In genomic region chr16:85211247-85211910, GRCh38 we compare ENCODE assay signal across 18 cellular contexts.
A peak's percentile ranks its signal among the peaks of the same experiment; 100 is the strongest.
DNase-seq lines count a peak whose midpoint lies in the region; ATAC-seq and TF ChIP-seq lines count a peak whose summit lies in the region.
"Had no signal": no experiment of that assay in that cellular context is flagged by ENCODE, and none has a peak within 500 bp of the region (broad histone marks: within the 10 kb centered on the region; RNA-seq: fewer than 3 reads in every experiment).

No MANE protein-coding gene starts in this region.

- no peak overlapping the region for H4K12ac ChIP-seq in trophoblast cell (ENCODE audit: low read depth, low read length)

- H4K8ac ChIP-seq in trophoblast cell (ENCODE audit: low read depth, low read length), result no peak overlapping the region

- H3K27me3 ChIP-seq in fibroblast of lung (ENCODE audit: control insufficient read depth, insufficient read depth, low read length) (no peaks in the 10 kb centered on the region), smooth muscle cell (ENCODE audit: low read depth) (no peaks in the 10 kb centered on the region), vagina (no peaks in the 10 kb centered on the region), trophoblast cell (ENCODE audit: insufficient read depth, low read length) (no peaks in the 10 kb centered on the region)

- H3K36me3 ChIP-seq in fibroblast of lung (ENCODE audit: control insufficient read depth, insufficient read depth, low read length), result no peaks in the 10 kb centered on the region
- H3K36me3 ChIP-seq in smooth muscle cell (ENCODE audit: low read depth), result no peaks in the 10 kb centered on the region
- no peaks in the 10 kb centered on the region for H3K36me3 ChIP-seq in vagina
- H3K36me3 ChIP-seq in trophoblast cell (ENCODE audit: control insufficient read depth in 1 of 2, insufficient read depth in 2 of 2, low read length in 2 of 2), result peaks cover 3 to 5% of the 10 kb centered on the region in 2 experiments
- H3K36me3 ChIP-seq: prostate gland had no signal

- intact Hi-C loops in vagina (cut with DNase I), result no loop called here

- no peak overlapping the region for H4K91ac ChIP-seq in trophoblast cell (ENCODE audit: low read depth, low read length)

- peaks cover 15% of the 10 kb centered on the region for H3K79me2 ChIP-seq in fibroblast of lung (ENCODE audit: control insufficient read depth, insufficient read depth, low read length)
- peaks cover 11% of the 10 kb centered on the region for H3K79me2 ChIP-seq in smooth muscle cell (ENCODE audit: low read depth)
- no peaks in the 10 kb centered on the region for H3K79me2 ChIP-seq in trophoblast cell (ENCODE audit: control insufficient read depth, insufficient read depth, low read length, poor library complexity)

- no peak overlapping the region for H3K18ac ChIP-seq in trophoblast cell (ENCODE audit: low read length)

- TF ChIP-seq CTCF in fibroblast of lung (conservative IDR thresholded peaks at IDR 0.05 in 1 of 2, IDR thresholded peaks at IDR 0.05 in 1 of 2; ENCODE audit: low read depth in 1 of 2, low read length in 2 of 2) (no peak), smooth muscle cell (IDR thresholded peaks at IDR 0.05; ENCODE audit: borderline replicate concordance, insufficient read depth, poor library complexity, severe bottlenecking) (no peak), vagina (IDR thresholded peaks at IDR 0.05) (no peak)

- ATAC-seq in SK-N-SH treated with all-trans-retinoic acid at 6 μM for 48 hours (peak; percentile 23), GM19397 (IDR thresholded peaks at IDR 0.05; ENCODE audit: unreplicated experiment) (no peak)
- ATAC-seq: left cardiac atrium had no signal

- no peaks in the 10 kb centered on the region for H3K79me1 ChIP-seq in trophoblast cell (ENCODE audit: low read length)

- no peak overlapping the region for H2AK5ac ChIP-seq in trophoblast cell (ENCODE audit: low read length)

- H3F3A ChIP-seq in smooth muscle cell (ENCODE audit: low read depth), result peaks cover 10% of the 10 kb centered on the region

- H3K4me2 ChIP-seq in fibroblast of lung (ENCODE audit: extremely low read depth, insufficient read depth, low read length) (no peak overlapping the region), smooth muscle cell (peak overlapping the region; percentile 10), trophoblast cell (ENCODE audit: low read length) (no peak overlapping the region)
- H3K4me2 ChIP-seq: PC-9 had no signal

- 91% methylated on average over 20 of the region's 20 CpGs for WGBS in smooth muscle cell (ENCODE audit: low lambda C conversion rate)
- WGBS in trophoblast cell (ENCODE audit: extremely low coverage, insufficient coverage, insufficient read length), result no CpG with 5 or more reads among the region's 20 CpGs

- TF ChIP-seq POLR2A in vagina (IDR thresholded peaks at IDR 0.05), result no peak

- H2AFZ ChIP-seq in fibroblast of lung (ENCODE audit: low read length) (no peak overlapping the region), smooth muscle cell (ENCODE audit: low read depth) (no peak overlapping the region), trophoblast cell (ENCODE audit: insufficient read depth, low read length, poor library complexity) (no peak overlapping the region)
- H2AFZ ChIP-seq: PC-9 had no signal

- peak overlapping the region; percentile 2 for H3K9ac ChIP-seq in fibroblast of lung (ENCODE audit: insufficient read depth, low read length)
- no peak overlapping the region for H3K9ac ChIP-seq in smooth muscle cell (ENCODE audit: low read depth)
- H3K9ac ChIP-seq in trophoblast cell (ENCODE audit: low read length), result no peak overlapping the region

- H4K20me1 ChIP-seq in fibroblast of lung (ENCODE audit: control insufficient read depth, extremely low read depth, insufficient read depth, low read length), result no peaks in the 10 kb centered on the region
- peaks cover 19% of the 10 kb centered on the region for H4K20me1 ChIP-seq in smooth muscle cell (ENCODE audit: low read depth)

- no peak overlapping the region for H3K14ac ChIP-seq in trophoblast cell (ENCODE audit: low read length)

- H3K23ac ChIP-seq in trophoblast cell (ENCODE audit: low read length), result no peak overlapping the region

- no peak overlapping the region for H2BK12ac ChIP-seq in trophoblast cell (ENCODE audit: low read length)

- no peak overlapping the region for H3K4ac ChIP-seq in trophoblast cell (ENCODE audit: low read depth, low read length)

- H2BK120ac ChIP-seq in trophoblast cell (ENCODE audit: insufficient read depth, low read length, poor library complexity), result no peak overlapping the region

- no peaks in the 10 kb centered on the region for H3K9me3 ChIP-seq in fibroblast of lung (ENCODE audit: control insufficient read depth, insufficient read depth, low read depth, low read length)
- no peaks in the 10 kb centered on the region for H3K9me3 ChIP-seq in smooth muscle cell (replicated peaks; ENCODE audit: low read depth)
- no peaks in the 10 kb centered on the region for H3K9me3 ChIP-seq in vagina
- no peaks in the 10 kb centered on the region for H3K9me3 ChIP-seq in trophoblast cell (ENCODE audit: insufficient read depth, low read depth, low read length)
- H3K9me3 ChIP-seq: prostate gland had no signal

- H3K4me3 ChIP-seq in fibroblast of lung (replicated peaks in 1 of 4; ENCODE audit: control extremely low read depth in 1 of 4, insufficient read depth in 1 of 4, low read depth in 3 of 4, low read length in 4 of 4), result no peak overlapping the region
- H3K4me3 ChIP-seq in smooth muscle cell, result no peak overlapping the region
- no peak overlapping the region for H3K4me3 ChIP-seq in vagina
- no peak overlapping the region for H3K4me3 ChIP-seq in trophoblast cell (ENCODE audit: low read depth, low read length)
- H3K4me3 ChIP-seq: PC-9, prostate gland had no signal

- H3K27ac ChIP-seq in fibroblast of lung (ENCODE audit: insufficient read depth, low read length) (peak overlapping the region; percentile 47), smooth muscle cell (ENCODE audit: low read depth) (peak overlapping the region; percentile 64), vagina (no peak overlapping the region), trophoblast cell (ENCODE audit: low read depth, low read length) (no peak overlapping the region)
- H3K27ac ChIP-seq: PC-9, prostate gland had no signal

- H3K4me1 ChIP-seq in fibroblast of lung (ENCODE audit: control insufficient read depth, extremely low read depth, insufficient read depth, low read length) (peaks cover 41% of the 10 kb centered on the region), smooth muscle cell (ENCODE audit: low read depth) (peaks cover 16% of the 10 kb centered on the region), vagina (peaks cover 24% of the 10 kb centered on the region), trophoblast cell (ENCODE audit: control insufficient read depth in 1 of 2, insufficient read depth in 2 of 2, low read length in 2 of 2) (no peaks in the 10 kb centered on the region)

- H2BK5ac ChIP-seq in trophoblast cell (ENCODE audit: low read depth, low read length, poor library complexity), result no peak overlapping the region

- DNase-seq in GM04503 (ENCODE audit: low read depth), result peak; percentile 60
- DNase-seq in fibroblast of lung (ENCODE audit: low read depth in 2 of 2), result peak; percentile 47 to 87
- no peak for DNase-seq in smooth muscle cell (lab: John Stamatoyannopoulos, UW; ENCODE audit: unreplicated experiment)
- no peak for DNase-seq in vagina (ENCODE audit: extremely low spot score in 2 of 2)
- no peak for DNase-seq in trophoblast cell
- DNase-seq: activated CD4-positive, CD25-positive, alpha-beta regulatory T cell treated with anti-CD3 and anti-CD28 coated beads, Interleukin-2, amount 50 U/mL, for 72 hours; activated T-cell treated with anti-CD3 and anti-CD28 coated beads for 4 hours; CD4-positive, alpha-beta T cell; effector CD8-positive, alpha-beta T cell; glutamatergic neuron; Karpas-422; left cardiac atrium; NCI-H187 treated with DMSO at 0.1 percent for 48 hours; NCI-H510A had no signal

TF ChIP-seq in SK-N-SH treated with all-trans-retinoic acid at 6 μM for 48 hours, 23 proteins besides CTCF, POLR2A, EP300 and RAD21:
- TF ChIP-seq CSRNP3 (CRISPR knock-in tag; IDR thresholded peaks at IDR 0.05), result no peak
- no peak for TF ChIP-seq ZFP30 (CRISPR knock-in tag; IDR thresholded peaks at IDR 0.05)
- TF ChIP-seq CSDC2 (CRISPR knock-in tag; IDR thresholded peaks at IDR 0.05), result no peak
- no peak for TF ChIP-seq ZFP3 (CRISPR knock-in tag; IDR thresholded peaks at IDR 0.05)
- TF ChIP-seq ARNTL (CRISPR knock-in tag; IDR thresholded peaks at IDR 0.05; ENCODE audit: borderline replicate concordance, low read depth), result no peak

Comparison
In these comparisons a context has a peak if more than half of its experiments do, and no peak if none do; other contexts are left out.
1. DNase-seq: peak in GM04503 (single experiment) and fibroblast of lung (2 of 2); none in smooth muscle cell (single experiment), vagina (0 of 2) and trophoblast cell (0 of 2).
2. H3K27ac ChIP-seq: peak in fibroblast of lung (single experiment) and smooth muscle cell (single experiment); none in vagina (single experiment) and trophoblast cell (single experiment).